Comparison of ENCODE assay signal across 15 cellular contexts in the genomic region with DNA sequence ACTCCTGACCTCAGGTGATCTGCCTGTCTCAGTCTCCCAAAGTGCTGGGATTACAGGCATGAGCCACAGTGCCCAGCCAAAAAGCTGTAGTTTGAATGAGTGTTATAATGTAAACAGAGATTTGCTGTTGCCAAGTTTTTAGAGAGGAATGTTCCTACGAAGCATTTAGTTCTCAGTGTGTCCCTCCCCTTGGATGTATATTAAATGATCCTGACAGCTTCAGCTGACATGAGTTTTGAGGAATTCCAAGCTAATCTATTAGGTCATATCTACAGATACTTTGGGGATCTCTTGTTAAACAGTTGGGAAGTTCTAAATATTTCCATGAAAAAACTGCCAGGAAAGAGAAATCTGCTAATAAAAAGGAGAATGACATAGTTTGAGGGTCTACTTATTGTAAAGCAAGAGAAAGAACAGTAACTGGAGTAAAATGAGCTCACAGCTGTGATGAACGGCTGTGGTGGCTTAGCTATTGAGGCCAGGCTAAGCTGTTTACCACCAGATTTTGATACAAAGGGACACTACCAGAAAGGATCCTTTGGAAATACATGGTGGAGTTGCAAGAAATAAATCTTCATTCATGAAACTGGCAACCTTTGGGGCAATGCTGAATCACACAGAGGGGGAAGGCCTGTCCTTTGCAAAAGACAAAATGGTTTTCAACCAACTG. TPM values are rescaled to one million over a fixed set of nuclear protein-coding genes. Genes with fewer than 3 reads are reported as not detected.
DNase-seq lines count a peak whose midpoint lies in the region; TF ChIP-seq lines count a peak whose summit lies in the region.
"Had no signal": no experiment of that assay in that cellular context is flagged by ENCODE, and none has a peak within 500 bp of the region (broad histone marks: within the 10 kb centered on the region; RNA-seq: fewer than 3 reads in every experiment).

No MANE protein-coding gene starts in this region.

- intact Hi-C loops in esophagus squamous epithelium (cut with DNase I) (no loop called here), vagina (cut with DNase I) (no loop called here)

- H3K9ac ChIP-seq in SK-N-MC (ENCODE audit: insufficient read length) (no peak overlapping the region), neural progenitor cell (no peak overlapping the region)

- peaks cover 9% of the 10 kb centered on the region for H3K27me3 Mint-ChIP-seq in neural progenitor cell (ENCODE audit: insufficient read depth, low read depth)

- peak overlapping the region; percentile 44 for H3K4me2 ChIP-seq in neural progenitor cell

- 44 to 63% methylated on average over 2 of the region's 2 CpGs for WGBS in esophagus squamous epithelium, 2 donors

- peaks cover 32% of the 10 kb centered on the region for H3K4me1 Mint-ChIP-seq in neural progenitor cell

- no peaks in the 10 kb centered on the region for H3K27me3 ChIP-seq in esophagus squamous epithelium
- no peaks in the 10 kb centered on the region for H3K27me3 ChIP-seq in neural progenitor cell
- no peaks in the 10 kb centered on the region for H3K27me3 ChIP-seq in vagina
- H3K27me3 ChIP-seq: right atrium auricular region had no signal

- no peaks in the 10 kb centered on the region for H3K9me3 Mint-ChIP-seq in neural progenitor cell
- H3K9me3 Mint-ChIP-seq: naive thymus-derived CD4-positive, alpha-beta T cell had no signal

- DNase-seq in SK-N-MC (ENCODE audit: low read depth, low spot score) (no peak), esophagus squamous epithelium (lab: John Stamatoyannopoulos, UW) (no peak), neural progenitor cell (ENCODE audit: low spot score) (peak; percentile 51), vagina (ENCODE audit: extremely low spot score in 2 of 2) (no peak), NOMO-1 treated with DMSO at 0.1 percent for 48 hours (lab: John Stamatoyannopoulos, UW; ENCODE audit: unreplicated experiment) (no peak)
- DNase-seq in effector CD8-positive, alpha-beta T cell (lab: John Stamatoyannopoulos, UW) = no peak
- DNase-seq in stimulated activated CD4-positive, alpha-beta T cell treated with anti-CD3 and anti-CD28 coated beads, Interleukin-1b, Interleukin-23, amount 100 ng/mL, for 48 hours = no peak
- DNase-seq: activated CD4-positive, alpha-beta T cell treated with anti-CD3 and anti-CD28 coated beads, Interleukin-2, amount 50 U/mL, for 1 hour; activated naive CD4-positive, alpha-beta T cell treated with anti-CD3 and anti-CD28 coated beads, Interleukin-2, amount 50 U/mL, for 16 hours; activated T-cell treated with anti-CD3 and anti-CD28 coated beads, Interleukin-2, amount 50 U/mL, for 1 hour; DMS53; naive thymus-derived CD4-positive, alpha-beta T cell; NCI-H2029 treated with DMSO at 0.1 percent for 48 hours; NCI-H69 had no signal

- TF ChIP-seq POLR2A in esophagus squamous epithelium (IDR thresholded peaks at IDR 0.05) (no peak), vagina (IDR thresholded peaks at IDR 0.05) (no peak)

- peaks cover 45% of the 10 kb centered on the region for H3F3A ChIP-seq in neural progenitor cell (ENCODE audit: low read depth)

- H3K36me3 ChIP-seq in SK-N-MC (ENCODE audit: insufficient read depth, low read length) = no peaks in the 10 kb centered on the region
- H3K36me3 ChIP-seq in esophagus squamous epithelium = peaks cover 0 to 6% (median 0%) of the 10 kb centered on the region in 3 donors
- no peaks in the 10 kb centered on the region for H3K36me3 ChIP-seq in neural progenitor cell
- no peaks in the 10 kb centered on the region for H3K36me3 ChIP-seq in vagina
- H3K36me3 ChIP-seq: right atrium auricular region had no signal

- no peak overlapping the region for H2AFZ ChIP-seq in neural progenitor cell (replicated peaks)

- H3K9me3 ChIP-seq in SK-N-MC (ENCODE audit: low read depth, low read length) = no peaks in the 10 kb centered on the region
- H3K9me3 ChIP-seq in esophagus squamous epithelium = no peaks in the 10 kb centered on the region
- no peaks in the 10 kb centered on the region for H3K9me3 ChIP-seq in neural progenitor cell (ENCODE audit: low read depth)
- no peaks in the 10 kb centered on the region for H3K9me3 ChIP-seq in vagina
- H3K9me3 ChIP-seq: right atrium auricular region had no signal

- no peak overlapping the region for H3K4me3 Mint-ChIP-seq in neural progenitor cell
- H3K4me3 Mint-ChIP-seq: naive thymus-derived CD4-positive, alpha-beta T cell had no signal

- H3K27ac ChIP-seq in SK-N-MC (peak overlapping the region; percentile 70), esophagus squamous epithelium (peak overlapping the region; percentile 0 to 93 (median 90)), neural progenitor cell (peak overlapping the region; percentile 73), vagina (peak overlapping the region; percentile 87)

- TF ChIP-seq CTCF in esophagus squamous epithelium (IDR thresholded peaks at IDR 0.05) (no peak), neural progenitor cell (IDR thresholded peaks at IDR 0.05) (no peak), vagina (IDR thresholded peaks at IDR 0.05) (no peak)

- H3K79me2 ChIP-seq in neural progenitor cell (ENCODE audit: low read depth) = peaks cover 24% of the 10 kb centered on the region

- H3K27ac Mint-ChIP-seq in neural progenitor cell = peak overlapping the region; percentile 79

- peaks cover 10 to 64% (median 12%) of the 10 kb centered on the region in 3 donors for H3K4me1 ChIP-seq in esophagus squamous epithelium
- peaks cover 36% of the 10 kb centered on the region for H3K4me1 ChIP-seq in neural progenitor cell
- H3K4me1 ChIP-seq in vagina = peaks cover 62% of the 10 kb centered on the region

- H3K4me3 ChIP-seq in SK-N-MC (no peak overlapping the region), esophagus squamous epithelium (no peak overlapping the region), neural progenitor cell (no peak overlapping the region), vagina (no peak overlapping the region)
- H3K4me3 ChIP-seq: right atrium auricular region had no signal

- no peaks in the 10 kb centered on the region for H3K36me3 Mint-ChIP-seq in neural progenitor cell

- peaks cover 4% of the 10 kb centered on the region for H4K20me1 ChIP-seq in neural progenitor cell (ENCODE audit: low read depth)

RNA-seq across cellular contexts. Expression of gene STON1, which starts 2.6 kb away (rescaled TPM):
- total RNA-seq in esophagus squamous epithelium = 10 to 100 TPM in 1 of 4 donors, 1 to 10 TPM in 3; 2.0 to 37.2 (median 6.9) TPM
- 36.7 and 51.7 TPM in 2 replicates for total RNA-seq in neural progenitor cell (ENCODE audit: low replicate concordance)
- total RNA-seq in vagina = 48.1 TPM
